In the genomic region with DNA sequence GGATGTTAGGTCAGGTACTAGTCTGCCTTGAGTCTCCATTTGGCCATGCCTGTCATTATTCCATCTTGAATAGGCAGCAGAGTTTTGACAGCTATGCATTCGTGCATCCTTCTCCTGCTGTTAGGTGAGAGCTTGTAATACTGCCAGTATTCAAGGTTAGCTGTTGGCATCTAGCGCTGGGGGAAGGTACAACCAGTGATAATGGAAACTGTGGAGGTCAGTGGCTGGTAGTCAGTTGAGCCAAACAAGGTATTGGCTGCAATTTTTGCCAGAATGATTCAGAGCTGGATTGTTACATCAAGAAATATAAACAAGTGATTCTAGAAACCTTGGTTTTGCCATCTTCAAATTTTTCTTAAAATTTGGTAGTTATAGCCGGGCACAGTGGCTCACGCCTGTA, we compare ENCODE assay signal across 16 cellular contexts. TPM values are rescaled to one million over a fixed set of nuclear protein-coding genes. Genes with fewer than 3 reads are reported as not detected.
A peak's percentile ranks its signal among the peaks of the same experiment; 100 is the strongest.
DNase-seq lines count a peak whose midpoint lies in the region; ATAC-seq and TF ChIP-seq lines count a peak whose summit lies in the region.
"Had no signal": no experiment of that assay in that cellular context is flagged by ENCODE, and none has a peak within 500 bp of the region (broad histone marks: within the 10 kb centered on the region; RNA-seq: fewer than 3 reads in every experiment).

No MANE protein-coding gene starts in this region.

- DNase-seq in activated T-cell treated with anti-CD3 and anti-CD28 coated beads, Interleukin-2, amount 50 U/mL, for 24 hours, result no peak
- DNase-seq in activated T-cell treated with anti-CD3 and anti-CD28 coated beads, Interleukin-2, amount 50 U/mL, for 48 hours, result no peak
- DNase-seq in T-cell, result no peak
- DNase-seq in left lobe of liver (ENCODE audit: low spot score), result peak; percentile 78
- no peak for DNase-seq in activated gamma-delta T cell treated with Interleukin-2 at 50 U/mL for 16 hours
- DNase-seq in activated effector memory CD4-positive, alpha-beta T cell treated with Interleukin-2 at 50 U/mL for 16 hours, result no peak
- DNase-seq in MV-4-11 (lab: John Stamatoyannopoulos, UW), result no peak
- DNase-seq: ACHN; Calu3; CD4-positive, CD25-positive, alpha-beta regulatory T cell; DMS 273 treated with DMSO at 0.1 percent for 48 hours; GM23248; H7 had no signal

- H3K27me3 Mint-ChIP-seq in activated T-cell treated with anti-CD3 and anti-CD28 coated beads, Interleukin-2, amount 50 U/mL, for 24 hours, result no peaks in the 10 kb centered on the region
- H3K27me3 Mint-ChIP-seq in T-cell, result no peaks in the 10 kb centered on the region
- H3K27me3 Mint-ChIP-seq: CD4-positive, CD25-positive, alpha-beta regulatory T cell had no signal

- no peaks in the 10 kb centered on the region for H3K9me3 ChIP-seq in neutrophil
- H3K9me3 ChIP-seq: BLaER1 treated with 17β-estradiol and CSF1 and Interleukin-3, amounts not matched to agents 10 nM and 100 nM had no signal

- H3K36me3 Mint-ChIP-seq in activated T-cell treated with anti-CD3 and anti-CD28 coated beads, Interleukin-2, amount 50 U/mL, for 24 hours (ENCODE audit: low read depth), result peaks cover 37% of the 10 kb centered on the region
- peaks cover 25% of the 10 kb centered on the region for H3K36me3 Mint-ChIP-seq in T-cell

- peaks cover 92% of the 10 kb centered on the region for H3K36me3 ChIP-seq in neutrophil

- POLR2A ChIA-PET in T-cell (lab: Charles Lee), result no interaction called here

- no peak overlapping the region for H3K4me3 ChIP-seq in neutrophil (ENCODE audit: low read depth in 1 of 2, low read length in 1 of 2)
- H3K4me3 ChIP-seq: BLaER1 treated with 17β-estradiol and CSF1 and Interleukin-3, amounts not matched to agents 10 nM and 100 nM; GM23248 had no signal

- no peak for ATAC-seq in T-cell (replicated peaks in 1 of 4)
- ATAC-seq in left lobe of liver, result peak; percentile 80

- H3K4me1 Mint-ChIP-seq in activated T-cell treated with anti-CD3 and anti-CD28 coated beads, Interleukin-2, amount 50 U/mL, for 24 hours (ENCODE audit: low read depth), result peaks cover 30% of the 10 kb centered on the region
- H3K4me1 Mint-ChIP-seq in T-cell, result peaks cover 30 to 40% (median 34%) of the 10 kb centered on the region in 3 donors

- no peaks in the 10 kb centered on the region for H3K9me3 Mint-ChIP-seq in activated T-cell treated with anti-CD3 and anti-CD28 coated beads, Interleukin-2, amount 50 U/mL, for 24 hours
- no peaks in the 10 kb centered on the region for H3K9me3 Mint-ChIP-seq in T-cell
- H3K9me3 Mint-ChIP-seq: CD4-positive, CD25-positive, alpha-beta regulatory T cell had no signal

- H3K4me3 Mint-ChIP-seq in activated T-cell treated with anti-CD3 and anti-CD28 coated beads, Interleukin-2, amount 50 U/mL, for 24 hours, result no peak overlapping the region
- no peak overlapping the region for H3K4me3 Mint-ChIP-seq in T-cell

- CTCF ChIA-PET in T-cell (lab: Charles Lee), result interaction anchor here in 1 of 2 donors (0.5 kb wide), 1 partner anchor 991 kb away, joined by 10 read pairs; no protein-coding TSS in a partner anchor

- no peak for TF ChIP-seq CTCF in neutrophil (IDR thresholded peaks at IDR 0.05)

- peaks cover 35 to 38% of the 10 kb centered on the region in 2 experiments for H3K4me1 ChIP-seq in neutrophil (ENCODE audit: control insufficient read depth in 1 of 2, insufficient read depth in 1 of 2, low read depth in 1 of 2, low read length in 1 of 2)

- peak overlapping the region; percentile 22 for H3K27ac Mint-ChIP-seq in activated T-cell treated with anti-CD3 and anti-CD28 coated beads, Interleukin-2, amount 50 U/mL, for 24 hours
- peak overlapping the region; percentile 66 to 74 for H3K27ac Mint-ChIP-seq in T-cell
- H3K27ac Mint-ChIP-seq: CD4-positive, CD25-positive, alpha-beta regulatory T cell had no signal

- no peaks in the 10 kb centered on the region for H3K27me3 ChIP-seq in neutrophil
- H3K27me3 ChIP-seq: BLaER1 treated with 17β-estradiol and CSF1 and Interleukin-3, amounts not matched to agents 10 nM and 100 nM had no signal

- H3K27ac ChIP-seq in neutrophil, result peak overlapping the region; percentile 1
- H3K27ac ChIP-seq: BLaER1 treated with 17β-estradiol and CSF1 and Interleukin-3, amounts not matched to agents 10 nM and 100 nM; GM23248; HL-60 had no signal

RNA-seq across cellular contexts. Expression of a gene that starts 6.5 kb away (rescaled TPM):
- 10 to 100 TPM; 16.1 to 21.8 (median 16.7) TPM for total RNA-seq in T-cell
- total RNA-seq in left lobe of liver, result 42.0 TPM
